In genomic region chr21:44818636-44819011, GRCh38 we compare ENCODE assay signal across 8 cellular contexts. TPM values are rescaled to one million over a fixed set of nuclear protein-coding genes. Genes with fewer than 3 reads are reported as not detected.
A peak's percentile ranks its signal among the peaks of the same experiment; 100 is the strongest.
DNase-seq lines count a peak whose midpoint lies in the region; ATAC-seq, FAIRE-seq and TF ChIP-seq lines count a peak whose summit lies in the region.

No MANE protein-coding gene starts in this region.

- H3F3A ChIP-seq in MM.1S (ENCODE audit: insufficient read depth, low read length): no peaks in the 10 kb centered on the region

- TF ChIP-seq RAD21 in H1 (IDR thresholded peaks at IDR 0.05 in 1 of 2, conservative IDR thresholded peaks at IDR 0.05 in 1 of 2; ENCODE audit: low read depth in 2 of 2, low read length in 2 of 2): no peak

- no peak overlapping the region for H2AK5ac ChIP-seq in H1 (ENCODE audit: low read depth, low read length)

- H3K79me2 ChIP-seq in MM.1S (ENCODE audit: low read length) (peaks cover 39% of the 10 kb centered on the region), H1 (ENCODE audit: control insufficient read depth in 1 of 2, insufficient read depth in 2 of 2, low read length in 2 of 2) (peaks cover 10 to 33% of the 10 kb centered on the region in 2 experiments)

- H3K4me1 ChIP-seq in BE2C (no peaks in the 10 kb centered on the region), MM.1S (ENCODE audit: low read length) (no peaks in the 10 kb centered on the region), H1 (replicated peaks in 1 of 4; ENCODE audit: control insufficient read depth in 3 of 4, insufficient read depth in 4 of 4, low read length in 3 of 4) (peaks cover 0 to 18% (median 5%) of the 10 kb centered on the region in 4 experiments; a peak in 4 of 7 replicates)

- H3K18ac ChIP-seq in H1 (ENCODE audit: extremely low read depth, low read length): no peak overlapping the region

- H4K5ac ChIP-seq in H1 (ENCODE audit: insufficient read length, low read depth, low read length): no peak overlapping the region

- no peak overlapping the region for H2BK5ac ChIP-seq in H1 (ENCODE audit: low read depth, low read length)

- H3K27ac Mint-ChIP-seq in naive thymus-derived CD8-positive, alpha-beta T cell: peak overlapping the region in 7 of 10 donors; percentile 65 to 91 (median 85)

- DNase-seq in BE2C (no peak), MM.1S (no peak), H1 (ENCODE audit: low read depth in 1 of 2, low spot score in 2 of 2) (no peak), cerebellar cortex (ENCODE audit: low spot score) (no peak), cerebellum (ENCODE audit: low spot score) (no peak), AG08395 (ENCODE audit: low spot score) (no peak), GM12892 (ENCODE audit: insufficient read length) (no peak)
- DNase-seq in naive thymus-derived CD8-positive, alpha-beta T cell: no peak

- H3K14ac ChIP-seq in H1 (ENCODE audit: insufficient read length): no peak overlapping the region

- CTCF ChIA-PET in H1 (lab: Charles Lee; ENCODE audit: partially characterized antibody): no interaction called here

- no peak for TF ChIP-seq EP300 in H1 (IDR thresholded peaks at IDR 0.05; ENCODE audit: borderline replicate concordance in 1 of 2, low read depth in 2 of 2, low read length in 2 of 2)

- no peak overlapping the region for H2BK15ac ChIP-seq in H1 (ENCODE audit: low read length)

- H2BK20ac ChIP-seq in H1 (ENCODE audit: low read length): no peak overlapping the region

- peaks cover 10% of the 10 kb centered on the region for H3K79me1 ChIP-seq in H1 (ENCODE audit: low read depth, low read length)

- ATAC-seq in naive thymus-derived CD8-positive, alpha-beta T cell: no peak

- H4K20me1 ChIP-seq in MM.1S (ENCODE audit: insufficient read depth, low read length): peaks cover 18% of the 10 kb centered on the region
- H4K20me1 ChIP-seq in H1 (replicated peaks in 1 of 2; ENCODE audit: control insufficient read depth in 1 of 2, insufficient read depth in 2 of 2, low read length in 2 of 2): peaks cover 10 to 16% of the 10 kb centered on the region in 2 experiments

- FAIRE-seq in H1 (lab: Jason Lieb, UNC) (no peak), GM12892 (lab: Jason Lieb, UNC) (no peak)

- POLR2A ChIA-PET in H1 (lab: Charles Lee; ENCODE audit: partially characterized antibody): interaction anchor here (1.0 kb wide), 1 partner anchor 55 kb away, joined by 5 read pairs; the partner anchor contains the start of gene PTTG1IP
- POLR2A ChIA-PET in naive thymus-derived CD8-positive, alpha-beta T cell (lab: Charles Lee): interaction anchor here (0.5 to 4.1 kb wide), 3 partner anchors 17 to 720 kb away, joined by 3 to 23 read pairs (median 20); partner anchors contain the start of genes PTTG1IP and UBE2G2

- H3K4ac ChIP-seq in H1 (replicated peaks; ENCODE audit: insufficient read length, low read depth, low read length): peak overlapping the region; percentile 53

- H3K27ac ChIP-seq in MM.1S (ENCODE audit: low read length) (no peak overlapping the region), H1 (ENCODE audit: low read depth, low read length) (no peak overlapping the region)

- H3K9me2 ChIP-seq in MM.1S (replicated peaks; ENCODE audit: insufficient read depth, low read length): no peaks in the 10 kb centered on the region

- H3K4me1 Mint-ChIP-seq in naive thymus-derived CD8-positive, alpha-beta T cell: peaks cover 6 to 26% (median 9%) of the 10 kb centered on the region in 4 donors

- peaks cover 9% of the 10 kb centered on the region; the same call in 1 of the 2 replicates for H3K23me2 ChIP-seq in H1 (ENCODE audit: low read depth, low read length)

- TF ChIP-seq CTCF in BE2C (IDR thresholded peaks at IDR 0.05; ENCODE audit: low read depth, low read length): no peak
- no peak for TF ChIP-seq CTCF in MM.1S (IDR thresholded peaks at IDR 0.05; ENCODE audit: low read length)
- no peak for TF ChIP-seq CTCF in H1 (IDR thresholded peaks at IDR 0.05; ENCODE audit: control extremely low read depth in 1 of 3, insufficient read depth in 1 of 3, low read depth in 1 of 3, low read length in 3 of 3)

- H3K4me3 ChIP-seq in BE2C (ENCODE audit: low read depth, low read length): peak overlapping the region; percentile 65
- H3K4me3 ChIP-seq in MM.1S (ENCODE audit: low read length): peak overlapping the region; percentile 80
- peak overlapping the region; percentile 50 to 81 (median 56); a peak in 7 of 8 replicates for H3K4me3 ChIP-seq in H1 (ENCODE audit: extremely low read depth in 1 of 4, insufficient read depth in 2 of 4, low read depth in 3 of 4, low read length in 4 of 4)

- H3K9me3 Mint-ChIP-seq in naive thymus-derived CD8-positive, alpha-beta T cell: peaks cover 0 to 30% (median 17%) of the 10 kb centered on the region in 9 donors

- H3K4me2 ChIP-seq in MM.1S (ENCODE audit: low read depth, low read length) (peak overlapping the region; percentile 89), H1 (ENCODE audit: insufficient read depth in 1 of 2, low read depth in 2 of 2, low read length in 2 of 2) (peak overlapping the region; percentile 52 to 74; a peak in 3 of 4 replicates)

- peaks cover 7% of the 10 kb centered on the region for H3K9me3 ChIP-seq in BE2C
- H3K9me3 ChIP-seq in MM.1S (replicated peaks; ENCODE audit: insufficient read depth, low read length): no peaks in the 10 kb centered on the region
- peaks cover 36 to 39% of the 10 kb centered on the region in 2 experiments for H3K9me3 ChIP-seq in H1 (ENCODE audit: insufficient read depth in 2 of 2, low read depth in 1 of 2, low read length in 1 of 2)

- peaks cover 0 to 4% (median 0%) of the 10 kb centered on the region in 3 donors for H3K36me3 Mint-ChIP-seq in naive thymus-derived CD8-positive, alpha-beta T cell

- H4K8ac ChIP-seq in H1 (ENCODE audit: extremely low read depth, insufficient read depth, low read length): peak overlapping the region; percentile 93

- H3K27me3 Mint-ChIP-seq in naive thymus-derived CD8-positive, alpha-beta T cell: no peaks in the 10 kb centered on the region

- no peak overlapping the region for H4K91ac ChIP-seq in H1 (replicated peaks; ENCODE audit: insufficient read length, low read length)

- H3K9ac ChIP-seq in MM.1S (ENCODE audit: low read length) (peak overlapping the region; percentile 81), H1 (replicated peaks in 1 of 4; ENCODE audit: extremely low read depth in 1 of 4, low read depth in 3 of 4, low read length in 3 of 4) (peak overlapping the region in 1 of 4 experiments; percentile 76; a peak in 2 of 7 replicates)

- no peak overlapping the region for H2BK12ac ChIP-seq in H1 (ENCODE audit: low read depth, low read length)

- H3K4me3 Mint-ChIP-seq in naive thymus-derived CD8-positive, alpha-beta T cell: peak overlapping the region in 7 of 10 donors; percentile 65 to 82 (median 74)

- no peak for TF ChIP-seq POLR2A in H1 (IDR thresholded peaks at IDR 0.05; ENCODE audit: control extremely low read depth in 1 of 2, low read depth in 2 of 2, low read length in 2 of 2)
- TF ChIP-seq POLR2A in GM12892 (IDR thresholded peaks at IDR 0.05; ENCODE audit: low read depth, low read length): no peak

- peaks cover 5% of the 10 kb centered on the region; the same call in 1 of the 2 replicates for H3K36me3 ChIP-seq in BE2C
- no peaks in the 10 kb centered on the region for H3K36me3 ChIP-seq in MM.1S (replicated peaks; ENCODE audit: insufficient read depth, low read length)
- no peaks in the 10 kb centered on the region for H3K36me3 ChIP-seq in H1 (ENCODE audit: control insufficient read depth in 2 of 4, insufficient read depth in 4 of 4, low read length in 3 of 4)

- H2BK120ac ChIP-seq in H1 (replicated peaks; ENCODE audit: low read depth, low read length): no peak overlapping the region

- H3K27me3 ChIP-seq in BE2C (no peaks in the 10 kb centered on the region; the same call in 1 of the 2 replicates), MM.1S (replicated peaks; ENCODE audit: insufficient read depth, low read length) (peaks cover 24% of the 10 kb centered on the region), H1 (replicated peaks in 1 of 4; ENCODE audit: control insufficient read depth in 3 of 4, extremely low read depth in 1 of 4, insufficient read depth in 3 of 4, low read length in 3 of 4) (peaks cover 0 to 10% (median 7%) of the 10 kb centered on the region in 4 experiments; a peak in 5 of 7 replicates)

- H2AFZ ChIP-seq in MM.1S (ENCODE audit: low read length) (peak overlapping the region; percentile 94), H1 (ENCODE audit: low read length) (no peak overlapping the region)

- 65% methylated on average over 27 of the region's 37 CpGs; no CpG with 5 or more reads in 1 of the 2 experiments for WGBS in H1 (ENCODE audit: extremely low coverage in 1 of 2, insufficient coverage in 1 of 2, insufficient read length in 1 of 2, insufficient replicate concordance in 2 of 2, low coverage in 1 of 2, low lambda C conversion rate in 2 of 2, missing lambda C conversion rate in 1 of 2), 2 experiments

- H3K23ac ChIP-seq in H1 (ENCODE audit: insufficient read length): no peak overlapping the region

- H3K56ac ChIP-seq in H1 (replicated peaks; ENCODE audit: insufficient read length, low read depth, low read length): no peak overlapping the region

RNA-seq across cellular contexts. Expression of gene SUMO3, which starts 0.8 kb away (rescaled TPM):
- 93.0 TPM for polyA plus RNA-seq in BE2C (2012; ENCODE audit: insufficient read depth, insufficient read length, low read depth)
- total RNA-seq in H1 (2021; fragmentation: NEBNext Ultra II Directional; extraction: Animal tissue kit (Norgen Biotek cat#: 25700)): 95.0 and 96.8 TPM in 2 replicates
- 97.8 and 101 TPM in 2 replicates for polyA plus RNA-seq in H1 (2011; rRNA removed)
- polyA plus RNA-seq in H1 (2011; cell fraction: cytosol; rRNA removed): 105 TPM
- polyA plus RNA-seq in H1 (2011; cell fraction: nucleus; rRNA removed): 35.1 TPM
- polyA plus RNA-seq in H1 (2012, experiment 1 of 2): 88.6 to 98.6 TPM (median 95.5 TPM) in 4 replicates
- 117 TPM for polyA plus RNA-seq in H1 (2012, experiment 2 of 2)
- 98.6 TPM for polyA plus RNA-seq in H1 (2013, experiment 1 of 2)
- 104 TPM for polyA plus RNA-seq in H1 (2013, experiment 2 of 2)
- 47.9 and 48.2 TPM in 2 replicates for polyA minus RNA-seq in H1 (2011; rRNA and poly(A)+ RNA removed)
- polyA minus RNA-seq in H1 (2011; cell fraction: cytosol; rRNA and poly(A)+ RNA removed): 49.1 TPM
- polyA minus RNA-seq in H1 (2011; cell fraction: nucleus; rRNA and poly(A)+ RNA removed): 39.7 TPM
- total RNA-seq in naive thymus-derived CD8-positive, alpha-beta T cell: 10 to 100 TPM; 50.2 to 54.6 TPM
- 10 to 100 TPM; 82.8 to 94.1 (median 86.7) TPM for polyA plus RNA-seq in naive thymus-derived CD8-positive, alpha-beta T cell
- 43.8 TPM for total RNA-seq in cerebellum
- polyA plus RNA-seq in GM12892 (2012; ENCODE audit: missing spikeins): 84.0 TPM

RNA-seq across cellular contexts. Expression of gene UBE2G2, which starts 17.0 kb away (rescaled TPM):
- 194 TPM for polyA plus RNA-seq in BE2C (2012; ENCODE audit: insufficient read depth, insufficient read length, low read depth)
- 93.0 and 101 TPM in 2 replicates for total RNA-seq in H1 (2021; fragmentation: NEBNext Ultra II Directional; extraction: Animal tissue kit (Norgen Biotek cat#: 25700))
- polyA plus RNA-seq in H1 (2011; rRNA removed): 96.3 and 145 TPM in 2 replicates
- polyA plus RNA-seq in H1 (2011; cell fraction: cytosol; rRNA removed): 155 TPM
- 199 TPM for polyA plus RNA-seq in H1 (2011; cell fraction: nucleus; rRNA removed)
- polyA plus RNA-seq in H1 (2012, experiment 1 of 2): 118 to 169 TPM (median 137 TPM) in 4 replicates
- polyA plus RNA-seq in H1 (2012, experiment 2 of 2): 37.9 TPM
- polyA plus RNA-seq in H1 (2013, experiment 1 of 2): 64.7 TPM
- polyA plus RNA-seq in H1 (2013, experiment 2 of 2): 58.9 TPM
- polyA minus RNA-seq in H1 (2011; rRNA and poly(A)+ RNA removed): 140 and 150 TPM in 2 replicates
- polyA minus RNA-seq in H1 (2011; cell fraction: cytosol; rRNA and poly(A)+ RNA removed): 77.9 TPM
- polyA minus RNA-seq in H1 (2011; cell fraction: nucleus; rRNA and poly(A)+ RNA removed): 82.5 TPM
- total RNA-seq in naive thymus-derived CD8-positive, alpha-beta T cell: 100 to 1,000 TPM; 167 to 186 TPM
- 10 to 100 TPM; 56.2 to 72.8 (median 62.3) TPM for polyA plus RNA-seq in naive thymus-derived CD8-positive, alpha-beta T cell
- 102 TPM for total RNA-seq in cerebellum
- polyA plus RNA-seq in GM12892 (2012; ENCODE audit: missing spikeins): 45.9 TPM

RNA-seq across cellular contexts. Expression of gene PTTG1IP, which starts 54.9 kb away (rescaled TPM):
- 217 TPM for polyA plus RNA-seq in BE2C (2012; ENCODE audit: insufficient read depth, insufficient read length, low read depth)
- total RNA-seq in H1 (2021; fragmentation: NEBNext Ultra II Directional; extraction: Animal tissue kit (Norgen Biotek cat#: 25700)): 124 and 130 TPM in 2 replicates
- polyA plus RNA-seq in H1 (2011; rRNA removed): 88.9 and 90.8 TPM in 2 replicates
- polyA plus RNA-seq in H1 (2011; cell fraction: cytosol; rRNA removed): 98.5 TPM
- polyA plus RNA-seq in H1 (2011; cell fraction: nucleus; rRNA removed): 76.0 TPM
- polyA plus RNA-seq in H1 (2012, experiment 1 of 2): 76.4 to 95.3 TPM (median 87.0 TPM) in 4 replicates
- polyA plus RNA-seq in H1 (2012, experiment 2 of 2): 117 TPM
- polyA plus RNA-seq in H1 (2013, experiment 1 of 2): 140 TPM
- polyA plus RNA-seq in H1 (2013, experiment 2 of 2): 172 TPM
- polyA minus RNA-seq in H1 (2011; rRNA and poly(A)+ RNA removed): 63.7 and 69.2 TPM in 2 replicates
- polyA minus RNA-seq in H1 (2011; cell fraction: cytosol; rRNA and poly(A)+ RNA removed): 110 TPM
- polyA minus RNA-seq in H1 (2011; cell fraction: nucleus; rRNA and poly(A)+ RNA removed): 39.1 TPM
- total RNA-seq in naive thymus-derived CD8-positive, alpha-beta T cell: 10 to 100 TPM; 62.0 to 68.7 TPM
- 10 to 100 TPM; 42.4 to 54.1 (median 44.3) TPM for polyA plus RNA-seq in naive thymus-derived CD8-positive, alpha-beta T cell
- total RNA-seq in cerebellum: 93.7 TPM
- polyA plus RNA-seq in GM12892 (2012; ENCODE audit: missing spikeins): 28.2 TPM
